Comparison of ENCODE assay signal across 8 cellular contexts in the genomic region with DNA sequence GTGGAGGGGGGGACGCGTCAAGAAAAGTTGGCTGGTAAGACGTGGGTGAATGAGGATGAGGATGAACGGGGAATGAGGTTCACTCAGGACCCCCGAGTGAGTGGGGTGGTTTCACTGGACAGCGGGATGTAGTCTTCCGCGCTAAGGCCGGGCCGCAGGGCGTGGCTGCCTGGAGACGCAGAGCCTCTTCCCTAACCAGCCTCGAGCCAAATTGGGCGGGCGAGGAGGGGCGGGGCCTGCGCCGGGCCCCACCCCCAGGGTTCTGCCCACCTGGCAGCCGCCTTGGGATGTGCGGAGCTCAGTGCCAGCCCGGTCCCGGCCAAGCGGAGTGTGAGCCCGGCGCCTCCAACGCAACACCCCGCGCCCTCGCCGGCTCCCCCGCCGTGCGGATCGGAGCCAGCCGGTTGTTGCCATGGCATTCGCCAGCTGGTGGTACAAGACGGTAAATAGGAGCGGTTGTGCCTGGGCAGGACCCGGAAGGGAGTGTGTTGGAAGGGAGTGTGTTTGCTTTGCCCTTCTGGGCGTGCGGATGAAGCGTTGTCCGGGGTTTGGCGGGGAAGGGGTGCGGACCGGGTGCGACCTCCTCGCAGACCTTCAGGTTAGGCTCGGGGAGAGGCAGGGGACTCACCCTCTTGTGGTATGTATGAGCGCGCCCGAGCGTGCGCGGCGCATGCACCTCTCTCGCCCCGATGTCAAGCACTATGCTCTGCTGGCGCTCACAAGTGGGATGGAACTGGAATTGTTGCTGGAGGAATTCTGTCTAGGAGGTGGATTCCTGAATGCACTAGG. TPM values are rescaled to one million over a fixed set of nuclear protein-coding genes. Genes with fewer than 3 reads are reported as not detected.
DNase-seq lines count a peak whose midpoint lies in the region; ATAC-seq, FAIRE-seq and TF ChIP-seq lines count a peak whose summit lies in the region.

No MANE protein-coding gene starts in this region.

- peaks cover 35% of the 10 kb centered on the region for H3K79me2 ChIP-seq in OCI-LY3 (ENCODE audit: low read length)

- peak overlapping the region; percentile 86 for H3K4me2 ChIP-seq in OCI-LY3 (ENCODE audit: low read length)

- H3K36me3 ChIP-seq in OCI-LY3 (replicated peaks; ENCODE audit: low read depth, low read length) (no peaks in the 10 kb centered on the region), esophagus squamous epithelium (peaks cover 0 to 4% (median 0%) of the 10 kb centered on the region in 3 donors)

- H2AFZ ChIP-seq in OCI-LY3 (ENCODE audit: low read depth, low read length) = peak overlapping the region; percentile 75

- peaks cover 21 to 44% (median 33%) of the 10 kb centered on the region in 3 donors for H3K4me1 Mint-ChIP-seq in naive B cell
- H3K4me1 Mint-ChIP-seq in stimulated activated memory B cell treated with anti-CD40 and anti-IgM and Interleukin-4, amounts not matched to agents 10 μg/mL and 1 μg/mL and 100 μg/mL, for 72 hours = peaks cover 26% of the 10 kb centered on the region

- no peak for TF ChIP-seq CTCF in D721Med (IDR thresholded peaks at IDR 0.05; ENCODE audit: insufficient read depth, missing control alignments)
- TF ChIP-seq CTCF in OCI-LY3 (IDR thresholded peaks at IDR 0.05; ENCODE audit: low read depth, low read length) = no peak
- TF ChIP-seq CTCF in esophagus squamous epithelium (IDR thresholded peaks at IDR 0.05) = peak in 2 of 6 experiments; percentile 4 to 7

- peak overlapping the region; percentile 86 for H3K9ac ChIP-seq in OCI-LY3 (ENCODE audit: low read length)

- H3K27ac ChIP-seq in OCI-LY3 (ENCODE audit: low read length) (peak overlapping the region; percentile 94), esophagus squamous epithelium (peak overlapping the region; percentile 97 to 100 (median 100))

- peak; percentile 69 for DNase-seq in D721Med (ENCODE audit: insufficient read length, low spot score)
- peak; percentile 93 for DNase-seq in HTR-8/SVneo (ENCODE audit: insufficient read length, low spot score)
- peak; percentile 78 for DNase-seq in activated T-helper 1 cell treated with Interleukin-2 at 50 U/mL for 16 hours (ENCODE audit: low read depth)
- DNase-seq in esophagus squamous epithelium (lab: John Stamatoyannopoulos, UW) = peak; percentile 52
- peak; percentile 83 for DNase-seq in naive B cell

- FAIRE-seq in D721Med (lab: Jason Lieb, UNC) = no peak
- peak; percentile 69 for FAIRE-seq in HTR-8/SVneo (lab: Jason Lieb, UNC)

- H4K20me1 ChIP-seq in OCI-LY3 (ENCODE audit: insufficient read depth, low read length) = peaks cover 29% of the 10 kb centered on the region

- H3K36me3 Mint-ChIP-seq in naive B cell = no peaks in the 10 kb centered on the region
- H3K36me3 Mint-ChIP-seq in stimulated activated memory B cell treated with anti-CD40 and anti-IgM and Interleukin-4, amounts not matched to agents 10 μg/mL and 1 μg/mL and 100 μg/mL, for 72 hours = no peaks in the 10 kb centered on the region

- intact Hi-C loops in esophagus squamous epithelium (cut with DNase I) = no loop called here

- H3K9me3 ChIP-seq in OCI-LY3 (ENCODE audit: insufficient read depth, low read length) (no peaks in the 10 kb centered on the region), esophagus squamous epithelium (no peaks in the 10 kb centered on the region)

- peak overlapping the region; percentile 89 for H3K4me3 ChIP-seq in OCI-LY3 (ENCODE audit: low read length)
- peak overlapping the region; percentile 74 to 97 (median 84) for H3K4me3 ChIP-seq in esophagus squamous epithelium

- no peaks in the 10 kb centered on the region for H3K27me3 Mint-ChIP-seq in naive B cell
- no peaks in the 10 kb centered on the region for H3K27me3 Mint-ChIP-seq in stimulated activated memory B cell treated with anti-CD40 and anti-IgM and Interleukin-4, amounts not matched to agents 10 μg/mL and 1 μg/mL and 100 μg/mL, for 72 hours

- peaks cover 16% of the 10 kb centered on the region for H3K4me1 ChIP-seq in OCI-LY3 (ENCODE audit: low read length)
- H3K4me1 ChIP-seq in esophagus squamous epithelium = peaks cover 9 to 73% (median 18%) of the 10 kb centered on the region in 3 donors

- peak in 3 of 4 donors; percentile 53 to 92 (median 75) for TF ChIP-seq POLR2A in esophagus squamous epithelium (IDR thresholded peaks at IDR 0.05)

- peak overlapping the region; percentile 95 to 98 (median 97) for H3K27ac Mint-ChIP-seq in naive B cell
- peak overlapping the region; percentile 100 for H3K27ac Mint-ChIP-seq in stimulated activated memory B cell treated with anti-CD40 and anti-IgM and Interleukin-4, amounts not matched to agents 10 μg/mL and 1 μg/mL and 100 μg/mL, for 72 hours

- no peaks in the 10 kb centered on the region for H3K9me3 Mint-ChIP-seq in naive B cell
- no peaks in the 10 kb centered on the region for H3K9me3 Mint-ChIP-seq in stimulated activated memory B cell treated with anti-CD40 and anti-IgM and Interleukin-4, amounts not matched to agents 10 μg/mL and 1 μg/mL and 100 μg/mL, for 72 hours

- peak overlapping the region; percentile 94 to 99 (median 98) for H3K4me3 Mint-ChIP-seq in naive B cell
- peak overlapping the region; percentile 96 for H3K4me3 Mint-ChIP-seq in stimulated activated memory B cell treated with anti-CD40 and anti-IgM and Interleukin-4, amounts not matched to agents 10 μg/mL and 1 μg/mL and 100 μg/mL, for 72 hours

- ATAC-seq in GM21381 (IDR thresholded peaks at IDR 0.05; ENCODE audit: unreplicated experiment) (peak; percentile 79), naive B cell (ENCODE audit: low read depth in 2 of 2) (peak; percentile 70)
- ATAC-seq in stimulated activated memory B cell treated with anti-CD40 and anti-IgM and Interleukin-4, amounts not matched to agents 10 μg/mL and 1 μg/mL and 100 μg/mL, for 72 hours = peak; percentile 90

- 1 to 3% methylated on average over 15 to 24 of the region's 59 CpGs for WGBS in esophagus squamous epithelium, 2 donors

- H3K27me3 ChIP-seq in OCI-LY3 (ENCODE audit: low read depth, low read length) (no peaks in the 10 kb centered on the region), esophagus squamous epithelium (no peaks in the 10 kb centered on the region)

RNA-seq across cellular contexts. Expression of a gene that starts 0.7 kb away (rescaled TPM):
- 100 to 1,000 TPM; 324 to 489 (median 375) TPM for total RNA-seq in esophagus squamous epithelium
- polyA plus RNA-seq in naive B cell (ENCODE audit: low read depth in 6 of 6) = 10 to 100 TPM; 18.2 to 52.9 (median 37.3) TPM

Comparison
In these comparisons a context has a peak if more than half of its experiments do, and no peak if none do; other contexts are left out.
1. Peak in every context shown above with its lines: DNase-seq, ATAC-seq, H3K4me3 ChIP-seq and H3K27ac ChIP-seq.